In the genomic region with DNA sequence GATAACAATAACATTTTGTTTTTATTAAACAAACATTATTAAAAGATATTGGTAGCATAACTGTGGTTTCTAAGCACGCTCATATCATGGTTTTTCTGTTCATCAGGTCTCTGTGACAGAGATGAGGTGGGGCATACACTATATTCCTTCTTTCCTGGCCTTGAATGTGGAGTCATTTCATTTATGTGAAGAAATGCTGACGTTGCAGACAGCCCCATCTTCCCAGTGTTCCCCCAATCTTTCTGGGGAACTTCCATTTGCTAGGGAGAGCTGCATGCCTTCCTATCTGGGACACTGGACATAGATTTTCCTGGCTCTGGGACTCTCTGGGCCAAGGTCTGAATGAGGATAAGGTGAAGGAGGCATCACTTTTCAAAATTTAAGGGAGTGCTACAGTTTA, we compare ENCODE assay signal across 24 cellular contexts. TPM values are rescaled to one million over a fixed set of nuclear protein-coding genes. Genes with fewer than 3 reads are reported as not detected.
DNase-seq lines count a peak whose midpoint lies in the region; ATAC-seq, FAIRE-seq and TF ChIP-seq lines count a peak whose summit lies in the region.
"Had no signal": no experiment of that assay in that cellular context is flagged by ENCODE, and none has a peak within 500 bp of the region (broad histone marks: within the 10 kb centered on the region; RNA-seq: fewer than 3 reads in every experiment).

No MANE protein-coding gene starts in this region.

- no peak for TF ChIP-seq POLR2A in A549 (IDR thresholded peaks at IDR 0.05; ENCODE audit: low read length)
- no peak for TF ChIP-seq POLR2A in IMR-90 (IDR thresholded peaks at IDR 0.05; ENCODE audit: low read depth, low read length)

- no peak overlapping the region for H4K8ac ChIP-seq in IMR-90 (ENCODE audit: low read depth in 2 of 2, low read length in 2 of 2)

- no peak for TF ChIP-seq RAD21 in A549 (conservative IDR thresholded peaks at IDR 0.05 in 1 of 2, IDR thresholded peaks at IDR 0.05 in 1 of 2)
- no peak for TF ChIP-seq RAD21 in IMR-90 (IDR thresholded peaks at IDR 0.05; ENCODE audit: low read length)

- no peak overlapping the region for H3K56ac ChIP-seq in IMR-90 (ENCODE audit: extremely low read depth, insufficient read depth, low read length)

- no peak for TF ChIP-seq EP300 in A549 (IDR thresholded peaks at IDR 0.05)

- POLR2A ChIA-PET in A549 (lab: Yijun Ruan, JAX) (no interaction called here), IMR-90 (lab: Charles Lee; ENCODE audit: unreplicated experiment) (no interaction called here)

- no peak overlapping the region for H2BK15ac ChIP-seq in IMR-90 (ENCODE audit: low read depth, low read length)

- no peak overlapping the region for H4K91ac ChIP-seq in IMR-90 (ENCODE audit: insufficient read depth, low read depth, low read length)

- peaks cover 5% of the 10 kb centered on the region; the same call in 2 of the 3 replicates for H3K4me1 ChIP-seq in A549
- no peaks in the 10 kb centered on the region for H3K4me1 ChIP-seq in IMR-90 (ENCODE audit: control insufficient read depth, insufficient read depth, low read length)
- H3K4me1 ChIP-seq: BE2C; BLaER1 treated with 17β-estradiol and CSF1 and Interleukin-3, amounts not matched to agents 10 nM and 100 nM; HAP-1 had no signal

- H2AK9ac ChIP-seq in IMR-90 (replicated peaks; ENCODE audit: low read depth, low read length, poor library complexity): no peak overlapping the region

- in situ Hi-C loops in IMR-90 (cut with MboI; ENCODE audit: low sequenced_read_pairs): loop anchor here (10.0 kb wide), 1 partner anchor 217 kb away; a partner anchor contains a TSS

- H3K9me3 ChIP-seq in A549: no peaks in the 10 kb centered on the region
- H3K9me3 ChIP-seq in IMR-90 (ENCODE audit: control insufficient read depth, insufficient read depth, low read length): no peaks in the 10 kb centered on the region
- H3K9me3 ChIP-seq: BE2C; BLaER1 treated with 17β-estradiol and CSF1 and Interleukin-3, amounts not matched to agents 10 nM and 100 nM; HAP-1 had no signal

- intact Hi-C loops in IMR-90 (cut with micrococcal nuclease): no loop called here

- ATAC-seq in A549 (no peak), IMR-90 (ENCODE audit: low read depth) (no peak)
- ATAC-seq: GM12878 had no signal

- H3K36me3 ChIP-seq in IMR-90 (ENCODE audit: control insufficient read depth, insufficient read depth, low read length) (no peaks in the 10 kb centered on the region), bronchial epithelial cell (ENCODE audit: control insufficient read depth, insufficient read depth, low read length) (no peaks in the 10 kb centered on the region)
- H3K36me3 ChIP-seq: BE2C; BLaER1 treated with 17β-estradiol and CSF1 and Interleukin-3, amounts not matched to agents 10 nM and 100 nM; HAP-1 had no signal

- H2AK5ac ChIP-seq in IMR-90 (ENCODE audit: low read depth, low read length): no peak overlapping the region

- H3K79me1 ChIP-seq in IMR-90 (ENCODE audit: low read depth in 1 of 2, low read length in 2 of 2): no peaks in the 10 kb centered on the region

- no peak overlapping the region for H2BK5ac ChIP-seq in IMR-90 (ENCODE audit: low read depth, low read length, poor library complexity, severe bottlenecking)

- TF ChIP-seq CTCF in A549 (IDR thresholded peaks at IDR 0.05): no peak
- no peak for TF ChIP-seq CTCF in IMR-90 (conservative IDR thresholded peaks at IDR 0.05; ENCODE audit: low read depth, low read length)
- TF ChIP-seq CTCF in bronchial epithelial cell (IDR thresholded peaks at IDR 0.05; ENCODE audit: insufficient read depth, low read length, severe bottlenecking): no peak

- H3K9me1 ChIP-seq in IMR-90 (ENCODE audit: insufficient read depth, low read length): no peaks in the 10 kb centered on the region

- no peak overlapping the region for H2BK120ac ChIP-seq in IMR-90 (ENCODE audit: low read depth, low read length)

- peaks cover 11% of the 10 kb centered on the region; the same call in 1 of the 2 replicates for H3K27me3 ChIP-seq in IMR-90 (ENCODE audit: control insufficient read depth, insufficient read depth, low read length)
- H3K27me3 ChIP-seq in bronchial epithelial cell (ENCODE audit: control insufficient read depth, insufficient read depth, low read length): no peaks in the 10 kb centered on the region
- H3K27me3 ChIP-seq: BLaER1 treated with 17β-estradiol and CSF1 and Interleukin-3, amounts not matched to agents 10 nM and 100 nM had no signal

- no peaks in the 10 kb centered on the region for H4K20me1 ChIP-seq in IMR-90 (ENCODE audit: insufficient read depth, low read length)
- H4K20me1 ChIP-seq: BLaER1 treated with 17β-estradiol and CSF1 and Interleukin-3, amounts not matched to agents 10 nM and 100 nM had no signal

- H2BK20ac ChIP-seq in IMR-90 (ENCODE audit: low read depth, low read length): no peak overlapping the region

- H3K14ac ChIP-seq in IMR-90 (replicated peaks; ENCODE audit: low read depth, low read length): no peak overlapping the region

- H2AFZ ChIP-seq in IMR-90 (replicated peaks; ENCODE audit: low read length, poor library complexity): no peak overlapping the region
- H2AFZ ChIP-seq: GM23248 had no signal

- no peak overlapping the region for H4K5ac ChIP-seq in IMR-90 (ENCODE audit: low read depth, low read length)

- dilution Hi-C loops in IMR-90 (cut with HindIII; ENCODE audit: low sequenced_read_pairs, unreplicated experiment): no loop called here

- no peak overlapping the region for H3K4ac ChIP-seq in IMR-90 (ENCODE audit: low read depth, low read length)

- no peak overlapping the region for H3K18ac ChIP-seq in IMR-90 (ENCODE audit: low read depth, low read length)

- WGBS in A549 (ENCODE audit: missing lambda C conversion rate): 16% methylated on average over 2 of the region's 2 CpGs
- no CpG with 5 or more reads among the region's 2 CpGs for WGBS in IMR-90 (ENCODE audit: extremely low coverage in 2 of 2, insufficient read length in 1 of 2), 2 experiments

- CTCF ChIA-PET in A549 (lab: Yijun Ruan, JAX) (interaction anchor here (1.0 to 20.9 kb wide), 7 partner anchors 13 to 199 kb away, joined by 3 to 665 read pairs (median 124); a partner anchor contains a TSS), IMR-90 (lab: Yijun Ruan, JAX) (no interaction called here)

- no peak overlapping the region for H3K23ac ChIP-seq in IMR-90 (ENCODE audit: low read depth, low read length)

- H3K4me2 ChIP-seq in A549: no peak overlapping the region
- H3K4me2 ChIP-seq in IMR-90 (ENCODE audit: low read depth, low read length): no peak overlapping the region
- H3K4me2 ChIP-seq: BLaER1 treated with 17β-estradiol and CSF1 and Interleukin-3, amounts not matched to agents 10 nM and 100 nM had no signal

- no peak for DNase-seq in A549 (ENCODE audit: low read depth in 1 of 2, low spot score in 1 of 2)
- no peak for DNase-seq in IMR-90
- DNase-seq in bronchial epithelial cell (ENCODE audit: low read depth): no peak
- DNase-seq in NCI-H524 (lab: John Stamatoyannopoulos, UW): no peak
- no peak for DNase-seq in AML-193 (lab: John Stamatoyannopoulos, UW)
- DNase-seq in cerebellar cortex (ENCODE audit: low spot score): no peak
- DNase-seq: BE2C; CD4-positive, alpha-beta T cell; CD8-positive, alpha-beta memory T cell; DMS 273 treated with DMSO at 0.1 percent for 48 hours; DMS79; EL; GDM1; GM23248; HFFc6 had no signal

- no peak for FAIRE-seq in A549 (lab: Jason Lieb, UNC)
- FAIRE-seq in bronchial epithelial cell (lab: Jason Lieb, UNC): peak; percentile 60
- FAIRE-seq: D721Med, GM12878, GM19239 had no signal

- no peak overlapping the region for H3K9ac ChIP-seq in IMR-90 (ENCODE audit: low read depth, low read length)
- H3K9ac ChIP-seq: BLaER1 treated with 17β-estradiol and CSF1 and Interleukin-3, amounts not matched to agents 10 nM and 100 nM; GM23248 had no signal

- H3K27ac ChIP-seq in A549: no peak overlapping the region
- no peak overlapping the region for H3K27ac ChIP-seq in IMR-90 (ENCODE audit: insufficient read depth, low read length)
- H3K27ac ChIP-seq: BLaER1 treated with 17β-estradiol and CSF1 and Interleukin-3, amounts not matched to agents 10 nM and 100 nM; GM23248 had no signal

- no TSS peak for BruUV-seq in IMR-90 (replicated peaks; lab: Mats Ljungman, UMichigan)

- H3K4me3 ChIP-seq in A549 (no peak overlapping the region), IMR-90 (ENCODE audit: insufficient read depth, low read depth, low read length) (no peak overlapping the region), bronchial epithelial cell (ENCODE audit: low read depth, low read length) (no peak overlapping the region)
- H3K4me3 ChIP-seq: BLaER1 treated with 17β-estradiol and CSF1 and Interleukin-3, amounts not matched to agents 10 nM and 100 nM; GM12878; GM23248; HAP-1 had no signal

RNA-seq across cellular contexts. Expression of a gene that starts 30.4 kb away (rescaled TPM):
- polyA plus RNA-seq in A549 (2011; rRNA removed) (6.3 and 7.2 TPM in 2 replicates), A549 (2017; fragmentation: RNase III; extraction: RNeasy Plus Mini Kit Qiagen cat#74134 plus additional on column Dnase treatment) (4.8 to 5.3 TPM (median 5.0 TPM) in 3 replicates), IMR-90 (2012; rRNA removed) (2.8 and 2.9 TPM in 2 replicates)
- 2.2 and 2.6 TPM in 2 replicates for polyA plus RNA-seq in A549 (2012; cell fraction: cytosol; rRNA removed)
- 1.5 and 2.1 TPM in 2 replicates for polyA plus RNA-seq in A549 (2012; cell fraction: nucleus; rRNA removed)
- 3.1 and 3.6 TPM in 2 replicates for polyA minus RNA-seq in A549 (2011; rRNA and poly(A)+ RNA removed)
- total RNA-seq in IMR-90 (2012; rRNA removed) (2.9 and 4.4 TPM in 2 replicates), bronchial epithelial cell (1.9 and 2.1 TPM in 2 replicates)
- polyA plus RNA-seq in IMR-90 (2012; cell fraction: cytosol; rRNA removed): 1.6 TPM in 2 replicates
- polyA plus RNA-seq in IMR-90 (2012; cell fraction: nucleus; rRNA removed; ENCODE audit: low replicate concordance): 0.60 and 1.4 TPM in 2 replicates

RNA-seq across cellular contexts. Expression of a gene that starts 47.4 kb away (rescaled TPM):
- polyA plus RNA-seq in A549 (2011; rRNA removed) (0.21 and 0.25 TPM in 2 replicates), A549 (2017; fragmentation: RNase III; extraction: RNeasy Plus Mini Kit Qiagen cat#74134 plus additional on column Dnase treatment) (0.16 to 0.28 TPM (median 0.22 TPM) in 3 replicates), IMR-90 (2012; rRNA removed) (0.27 and 0.67 TPM in 2 replicates)
- 0.08 and 0.14 TPM in 2 replicates for polyA plus RNA-seq in A549 (2012; cell fraction: cytosol; rRNA removed)
- polyA plus RNA-seq in A549 (2012; cell fraction: nucleus; rRNA removed): 0.08 and 0.27 TPM in 2 replicates
- 0.54 and 0.78 TPM in 2 replicates for polyA minus RNA-seq in A549 (2011; rRNA and poly(A)+ RNA removed)
- total RNA-seq in IMR-90 (2012; rRNA removed) (0.18 and 0.28 TPM in 2 replicates), bronchial epithelial cell (10.0 and 16.6 TPM in 2 replicates)
- 0.14 and 0.19 TPM in 2 replicates for polyA plus RNA-seq in IMR-90 (2012; cell fraction: cytosol; rRNA removed)
- polyA plus RNA-seq in IMR-90 (2012; cell fraction: nucleus; rRNA removed; ENCODE audit: low replicate concordance): 0.07 TPM in 1 of 2 replicates, not detected in the other
- total RNA-seq: A172; CD4-positive, alpha-beta T cell; CD8-positive, alpha-beta memory T cell; GM12878; GM23248; H4 had no signal
- polyA plus RNA-seq: AG04450; CD14-positive monocyte; CD8-positive, alpha-beta memory T cell; GM12878 had no signal

RNA-seq across cellular contexts. Expression of a gene that starts 56.0 kb away (rescaled TPM):
- 0.05 and 0.06 TPM in 2 replicates for polyA plus RNA-seq in A549 (2011; rRNA removed)
- polyA plus RNA-seq in A549 (2012; cell fraction: cytosol; rRNA removed): 0.26 and 0.34 TPM in 2 replicates
- polyA plus RNA-seq in A549 (2012; cell fraction: nucleus; rRNA removed): 1.0 and 1.2 TPM in 2 replicates
- 0.49 to 0.54 TPM (median 0.50 TPM) in 3 replicates for polyA plus RNA-seq in A549 (2017; fragmentation: RNase III; extraction: RNeasy Plus Mini Kit Qiagen cat#74134 plus additional on column Dnase treatment)
- polyA minus RNA-seq in A549 (2011; rRNA and poly(A)+ RNA removed): 0.10 and 0.12 TPM in 2 replicates
- not detected in 2 replicates for total RNA-seq in IMR-90 (2012; rRNA removed)
- 0.05 and 0.07 TPM in 2 replicates for polyA plus RNA-seq in IMR-90 (2012; rRNA removed)
- polyA plus RNA-seq in IMR-90 (2012; cell fraction: cytosol; rRNA removed): 0.02 and 0.05 TPM in 2 replicates
- 0.07 and 0.29 TPM in 2 replicates for polyA plus RNA-seq in IMR-90 (2012; cell fraction: nucleus; rRNA removed; ENCODE audit: low replicate concordance)
- 6.3 and 16.8 TPM in 2 replicates for total RNA-seq in bronchial epithelial cell
- total RNA-seq: CD4-positive, alpha-beta T cell; GM12878; GM23248; HFFc6 had no signal
- polyA plus RNA-seq: AG04450; CD14-positive monocyte; CD8-positive, alpha-beta memory T cell had no signal
